ENCODE assay signal across 1 cellular context in genomic region chr1:193143285-193143684, GRCh38.
TF ChIP-seq lines count a peak whose summit lies in the region.

No MANE protein-coding gene starts in this region.

TF ChIP-seq in endothelial cell of umbilical vein, 7 proteins besides CTCF, POLR2A, EP300 and RAD21 (continued from another document):
- TF ChIP-seq GATA2 (IDR thresholded peaks at IDR 0.05; ENCODE audit: insufficient read depth, insufficient read length, low read depth, low read length) (no peak), JUN (IDR thresholded peaks at IDR 0.05; ENCODE audit: borderline replicate concordance, insufficient read depth, insufficient read length, low read depth) (no peak), FOS (IDR thresholded peaks at IDR 0.05; ENCODE audit: borderline replicate concordance, insufficient read depth, low read length) (no peak), EZH2 (IDR thresholded peaks at IDR 0.05; ENCODE audit: borderline replicate concordance, low read depth, low read length, severe bottlenecking) (no peak)
